Comparison of ENCODE assay signal across 7 cellular contexts in the genomic region with DNA sequence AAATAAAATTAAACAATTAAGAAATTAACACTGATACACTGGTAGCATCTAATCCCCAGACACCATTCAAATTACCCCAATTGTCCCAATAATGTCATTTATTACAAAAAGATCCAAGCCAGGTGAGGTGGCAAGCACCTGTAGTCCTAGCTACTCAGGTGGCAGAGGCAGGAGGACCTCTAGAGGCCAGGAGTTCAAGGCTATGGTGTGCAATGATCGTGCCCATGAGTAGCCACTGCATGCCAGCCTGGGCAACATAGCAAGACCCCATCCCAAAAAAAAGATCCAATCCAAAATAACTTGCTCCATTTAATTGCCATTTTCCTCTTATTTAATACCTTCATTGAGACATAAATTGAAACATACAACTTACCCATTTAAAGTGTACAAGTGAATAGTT. TPM values are rescaled to one million over a fixed set of nuclear protein-coding genes. Genes with fewer than 3 reads are reported as not detected.
"Had no signal": no experiment of that assay in that cellular context is flagged by ENCODE, and none has a peak within 500 bp of the region (broad histone marks: within the 10 kb centered on the region; RNA-seq: fewer than 3 reads in every experiment).

No MANE protein-coding gene starts in this region.

- H2AFZ ChIP-seq: GM23338 had no signal

- FAIRE-seq: H1, HTR-8/SVneo had no signal

- ATAC-seq: GM23338 had no signal

- H3K4me3 ChIP-seq: GM23338 had no signal

- DNase-seq: H9, HCEC 1CT had no signal

- H3K4me2 ChIP-seq: GM23338 had no signal

RNA-seq across cellular contexts. Expression of gene CSTA, which starts 17.8 kb away (rescaled TPM):
- total RNA-seq: GM23338, H1, H9, HT-29 had no signal
- polyA plus RNA-seq: H1, IgD-negative memory B cell had no signal
